8 cellular contexts compared by ENCODE assay signal in the genomic region with DNA sequence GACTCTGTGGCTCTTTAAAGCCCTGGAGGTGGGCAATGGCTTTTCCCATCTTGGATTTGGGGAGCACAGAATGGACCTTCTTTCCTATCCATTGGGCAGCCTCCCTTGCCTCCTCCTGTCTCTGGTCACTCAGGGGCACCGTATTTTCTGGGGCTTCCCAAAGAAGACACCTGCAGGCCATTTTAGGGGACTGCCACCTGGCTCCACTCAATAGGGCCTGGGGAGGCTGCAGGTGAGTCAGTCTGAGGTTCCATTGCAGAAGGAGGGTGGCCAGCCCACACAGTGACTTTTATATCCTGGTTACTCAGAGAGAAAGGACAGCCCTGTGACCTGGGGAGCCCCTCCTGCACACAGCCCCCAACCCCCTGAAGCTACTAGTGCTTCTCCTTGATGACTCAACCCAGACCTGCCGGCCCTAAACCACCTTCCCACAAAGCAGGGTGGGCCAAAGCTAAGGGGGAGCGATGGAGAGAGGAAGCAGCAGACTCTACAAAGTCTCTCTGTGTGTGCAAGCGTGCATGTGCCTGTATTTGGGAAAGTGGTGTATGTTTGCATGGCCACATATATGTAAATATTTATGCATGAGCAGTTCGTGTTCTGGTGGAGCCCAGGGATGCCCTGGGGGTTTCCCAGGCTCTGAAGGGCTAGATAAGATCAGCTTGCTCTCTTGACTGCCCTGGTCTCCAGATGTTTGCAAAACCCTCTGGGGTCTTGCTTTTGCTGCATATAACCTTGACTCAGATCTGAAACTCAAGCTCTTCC. TPM values are rescaled to one million over a fixed set of nuclear protein-coding genes. Genes with fewer than 3 reads are reported as not detected.
DNase-seq lines count a peak whose midpoint lies in the region; ATAC-seq and TF ChIP-seq lines count a peak whose summit lies in the region.

No MANE protein-coding gene starts in this region.

- H3K4me1 ChIP-seq in left ventricle myocardium inferior, result peaks cover 77% of the 10 kb centered on the region
- H3K4me1 ChIP-seq in liver (ENCODE audit: control insufficient read depth in 4 of 4, insufficient read depth in 4 of 4, low read length in 3 of 4), result peaks cover 3 to 51% (median 26%) of the 10 kb centered on the region in 4 donors

- DNase-seq in left ventricle myocardium inferior (no peak), left ventricle myocardium superior (no peak), OCI-M2 (lab: John Stamatoyannopoulos, UW; ENCODE audit: unreplicated experiment) (no peak), RKO (ENCODE audit: low spot score) (no peak), HUDEP-2 (lab: John Stamatoyannopoulos, UW; ENCODE audit: unreplicated experiment in 76 of 76) (no peak)

- H3K4me3 ChIP-seq in left ventricle myocardium inferior, result no peak overlapping the region
- no peak overlapping the region for H3K4me3 ChIP-seq in liver (ENCODE audit: low read depth in 1 of 3, low read length in 3 of 3)

- H3K27me3 ChIP-seq in left ventricle myocardium inferior (ENCODE audit: low read depth) (peaks cover 5% of the 10 kb centered on the region), liver (ENCODE audit: control insufficient read depth in 4 of 4, insufficient read depth in 4 of 4, low read length in 3 of 4) (no peaks in the 10 kb centered on the region)

- H3K9me3 ChIP-seq in left ventricle myocardium inferior (replicated peaks) (no peaks in the 10 kb centered on the region), liver (ENCODE audit: control insufficient read depth in 4 of 4, low read length in 3 of 4) (no peaks in the 10 kb centered on the region)

- intact Hi-C loops in left ventricle myocardium inferior (cut with micrococcal nuclease), result no loop called here
- intact Hi-C loops in left ventricle myocardium superior (cut with micrococcal nuclease), result no loop called here

- 52% methylated on average over 5 of the region's 5 CpGs for WGBS in liver

- H3K9ac ChIP-seq in liver (ENCODE audit: low read depth in 1 of 2, low read length in 2 of 2), result no peak overlapping the region

- H3K36me3 ChIP-seq in left ventricle myocardium inferior, result peaks cover 3% of the 10 kb centered on the region
- H3K36me3 ChIP-seq in liver (ENCODE audit: control insufficient read depth in 4 of 4, insufficient read depth in 3 of 4, low read depth in 1 of 4, low read length in 3 of 4), result peaks cover 6 to 11% (median 8%) of the 10 kb centered on the region in 4 donors

- TF ChIP-seq CTCF in left ventricle myocardium inferior (IDR thresholded peaks at IDR 0.05; ENCODE audit: borderline replicate concordance), result no peak
- TF ChIP-seq CTCF in liver (IDR thresholded peaks at IDR 0.05; ENCODE audit: low read depth, low read length, missing input control), result peak; percentile 0

- ATAC-seq in left ventricle myocardium superior (no peak), HG02885 (IDR thresholded peaks at IDR 0.05; ENCODE audit: poor library complexity, unreplicated experiment) (peak; percentile 84), SK-N-SH treated with all-trans-retinoic acid at 6 μM for 48 hours (peak; percentile 12)

- peak in 1 of 2 donors; percentile 12 for TF ChIP-seq RAD21 in liver (IDR thresholded peaks at IDR 0.05)

- peak overlapping the region; percentile 36 for H3K27ac ChIP-seq in left ventricle myocardium inferior (replicated peaks)
- H3K27ac ChIP-seq in liver (ENCODE audit: low read depth in 1 of 2, low read length in 2 of 2), result no peak overlapping the region

TF ChIP-seq in SK-N-SH treated with all-trans-retinoic acid at 6 μM for 48 hours, 23 proteins besides CTCF, POLR2A, EP300 and RAD21:
- no peak for TF ChIP-seq ZNF8 (CRISPR knock-in tag; IDR thresholded peaks at IDR 0.05)
- peak; percentile 97 for TF ChIP-seq TCF4 (CRISPR knock-in tag; IDR thresholded peaks at IDR 0.05; ENCODE audit: borderline replicate concordance)
- TF ChIP-seq, protein P1, sequence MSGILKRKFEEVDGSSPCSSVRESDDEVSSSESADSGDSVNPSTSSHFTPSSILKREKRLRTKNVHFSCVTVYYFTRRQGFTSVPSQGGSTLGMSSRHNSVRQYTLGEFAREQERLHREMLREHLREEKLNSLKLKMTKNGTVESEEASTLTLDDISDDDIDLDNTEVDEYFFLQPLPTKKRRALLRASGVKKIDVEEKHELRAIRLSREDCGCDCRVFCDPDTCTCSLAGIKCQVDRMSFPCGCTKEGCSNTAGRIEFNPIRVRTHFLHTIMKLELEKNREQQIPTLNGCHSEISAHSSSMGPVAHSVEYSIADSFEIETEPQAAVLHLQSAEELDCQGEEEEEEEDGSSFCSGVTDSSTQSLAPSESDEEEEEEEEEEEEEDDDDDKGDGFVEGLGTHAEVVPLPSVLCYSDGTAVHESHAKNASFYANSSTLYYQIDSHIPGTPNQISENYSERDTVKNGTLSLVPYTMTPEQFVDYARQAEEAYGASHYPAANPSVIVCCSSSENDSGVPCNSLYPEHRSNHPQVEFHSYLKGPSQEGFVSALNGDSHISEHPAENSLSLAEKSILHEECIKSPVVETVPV (CRISPR knock-in tag; IDR thresholded peaks at IDR 0.05), result 0 out of 2 replicates have a peak, but pooled peaks have one; percentile 62

TF ChIP-seq in liver, 16 proteins besides CTCF, POLR2A, EP300 and RAD21:
- no peak for TF ChIP-seq HNF4G (IDR thresholded peaks at IDR 0.05)
- TF ChIP-seq GABPA (IDR thresholded peaks at IDR 0.05 in 1 of 2, conservative IDR thresholded peaks at IDR 0.05 in 1 of 2), result no peak
- TF ChIP-seq HNF4A (conservative IDR thresholded peaks at IDR 0.05), result no peak
- TF ChIP-seq, protein P2, sequence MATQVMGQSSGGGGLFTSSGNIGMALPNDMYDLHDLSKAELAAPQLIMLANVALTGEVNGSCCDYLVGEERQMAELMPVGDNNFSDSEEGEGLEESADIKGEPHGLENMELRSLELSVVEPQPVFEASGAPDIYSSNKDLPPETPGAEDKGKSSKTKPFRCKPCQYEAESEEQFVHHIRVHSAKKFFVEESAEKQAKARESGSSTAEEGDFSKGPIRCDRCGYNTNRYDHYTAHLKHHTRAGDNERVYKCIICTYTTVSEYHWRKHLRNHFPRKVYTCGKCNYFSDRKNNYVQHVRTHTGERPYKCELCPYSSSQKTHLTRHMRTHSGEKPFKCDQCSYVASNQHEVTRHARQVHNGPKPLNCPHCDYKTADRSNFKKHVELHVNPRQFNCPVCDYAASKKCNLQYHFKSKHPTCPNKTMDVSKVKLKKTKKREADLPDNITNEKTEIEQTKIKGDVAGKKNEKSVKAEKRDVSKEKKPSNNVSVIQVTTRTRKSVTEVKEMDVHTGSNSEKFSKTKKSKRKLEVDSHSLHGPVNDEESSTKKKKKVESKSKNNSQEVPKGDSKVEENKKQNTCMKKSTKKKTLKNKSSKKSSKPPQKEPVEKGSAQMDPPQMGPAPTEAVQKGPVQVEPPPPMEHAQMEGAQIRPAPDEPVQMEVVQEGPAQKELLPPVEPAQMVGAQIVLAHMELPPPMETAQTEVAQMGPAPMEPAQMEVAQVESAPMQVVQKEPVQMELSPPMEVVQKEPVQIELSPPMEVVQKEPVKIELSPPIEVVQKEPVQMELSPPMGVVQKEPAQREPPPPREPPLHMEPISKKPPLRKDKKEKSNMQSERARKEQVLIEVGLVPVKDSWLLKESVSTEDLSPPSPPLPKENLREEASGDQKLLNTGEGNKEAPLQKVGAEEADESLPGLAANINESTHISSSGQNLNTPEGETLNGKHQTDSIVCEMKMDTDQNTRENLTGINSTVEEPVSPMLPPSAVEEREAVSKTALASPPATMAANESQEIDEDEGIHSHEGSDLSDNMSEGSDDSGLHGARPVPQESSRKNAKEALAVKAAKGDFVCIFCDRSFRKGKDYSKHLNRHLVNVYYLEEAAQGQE (IDR thresholded peaks at IDR 0.05), result no peak
- TF ChIP-seq YY1 (IDR thresholded peaks at IDR 0.05), result no peak
- no peak for TF ChIP-seq FOXA1 (IDR thresholded peaks at IDR 0.05)
- TF ChIP-seq JUND (IDR thresholded peaks at IDR 0.05), result no peak
- no peak for TF ChIP-seq EGR1 (IDR thresholded peaks at IDR 0.05; ENCODE audit: low read depth in 2 of 2)
- TF ChIP-seq FOXA2 (IDR thresholded peaks at IDR 0.05), result no peak
- TF ChIP-seq RXRA (IDR thresholded peaks at IDR 0.05), result no peak

RNA-seq across cellular contexts. Expression of a gene that starts 5.0 kb away (rescaled TPM):
- total RNA-seq in left ventricle myocardium inferior, result 11.7 TPM
- total RNA-seq in left ventricle myocardium superior, result 11.7 TPM
- 1 to 10 TPM; 4.8 to 5.9 TPM for total RNA-seq in liver
- 1 to 10 TPM; 2.5 to 5.5 TPM for polyA plus RNA-seq in liver

RNA-seq across cellular contexts. Expression of a gene that starts 18.7 kb away (rescaled TPM):
- total RNA-seq in left ventricle myocardium inferior (not detected), left ventricle myocardium superior (not detected), liver (under 1 TPM in 1 of 2 donors, not detected in 1; 0.09 TPM)
- polyA plus RNA-seq in liver, result under 1 TPM in 1 of 2 donors, not detected in 1; 0.02 TPM

RNA-seq across cellular contexts. Expression of a gene that starts 27.3 kb away (rescaled TPM):
- not detected for total RNA-seq in left ventricle myocardium inferior
- total RNA-seq in left ventricle myocardium superior, result not detected
- not detected for total RNA-seq in liver
- polyA plus RNA-seq in liver, result not detected
